Comparison of ENCODE assay signal across 35 cellular contexts in genomic region chr10:124527996-124528395, GRCh38.
"Had no signal": no experiment of that assay in that cellular context is flagged by ENCODE, and none has a peak within 500 bp of the region (broad histone marks: within the 10 kb centered on the region; RNA-seq: fewer than 3 reads in every experiment).

No MANE protein-coding gene starts in this region.

- H3K9me3 ChIP-seq: ascending aorta, MG63, Peyer's patch, SJCRH30, SK-N-SH had no signal

- H3K27ac Mint-ChIP-seq: activated CD4-positive, alpha-beta T cell treated with anti-CD3 and anti-CD28 coated beads, Interleukin-2, amount 10 ng/mL, durations not matched to agents 24 days and 14 days; activated CD8-positive, alpha-beta T cell treated with anti-CD3 and anti-CD28 coated beads for 36 hours; activated naive CD4-positive, alpha-beta T cell treated with anti-CD3 and anti-CD28 coated beads, Interleukin-2, amount 50 U/mL, for 24 hours; activated naive CD8-positive, alpha-beta T cell treated with anti-CD3 and anti-CD28 coated beads, Interleukin-2, amount 10 ng/mL, durations not matched to agents 7 days and 5 days; activated T-cell treated with anti-CD3 and anti-CD28 coated beads, Interleukin-2, amount 50 U/mL, for 24 hours; activated T-helper 2 cell treated with anti-CD3 and anti-CD28 coated beads, Interferon-gamma antibody, Interleukin-2, Interleukin-4, amounts not matched to agents 10 μg/mL and 5 μg/mL and 100 μg/mL, durations not matched to agents 14 hours and 24 hours and 36 hours; IgD-negative memory B cell; T-helper 1 cell treated with Interleukin-12 subunit alpha and Interleukin-12 subunit beta and Interleukin-4 antibody, amounts not matched to agents 30 μg/mL and 1 μg/mL, for 36 hours; T-helper 2 cell treated with Interferon-gamma antibody and Interleukin-4, amounts not matched to agents 5 μg/mL and 100 μg/mL, for 36 hours had no signal

- H3K9me3 Mint-ChIP-seq: activated CD4-positive, alpha-beta T cell treated with anti-CD3 and anti-CD28 coated beads, Interleukin-2, amount 10 ng/mL, durations not matched to agents 24 days and 14 days; activated CD8-positive, alpha-beta T cell treated with anti-CD3 and anti-CD28 coated beads for 36 hours; activated naive CD4-positive, alpha-beta T cell treated with anti-CD3 and anti-CD28 coated beads, Interleukin-2, amount 50 U/mL, for 24 hours; activated naive CD8-positive, alpha-beta T cell treated with anti-CD3 and anti-CD28 coated beads, Interleukin-2, amount 10 ng/mL, durations not matched to agents 7 days and 5 days; activated T-cell treated with anti-CD3 and anti-CD28 coated beads, Interleukin-2, amount 50 U/mL, for 24 hours; activated T-helper 2 cell treated with anti-CD3 and anti-CD28 coated beads, Interferon-gamma antibody, Interleukin-2, Interleukin-4, amounts not matched to agents 10 μg/mL and 5 μg/mL and 100 μg/mL, durations not matched to agents 14 hours and 24 hours and 36 hours; IgD-negative memory B cell; T-helper 1 cell treated with Interleukin-12 subunit alpha and Interleukin-12 subunit beta and Interleukin-4 antibody, amounts not matched to agents 30 μg/mL and 1 μg/mL, for 36 hours; T-helper 2 cell treated with Interferon-gamma antibody and Interleukin-4, amounts not matched to agents 5 μg/mL and 100 μg/mL, for 36 hours had no signal

- H3K36me3 ChIP-seq: ascending aorta, cardiac muscle cell, MG63, Peyer's patch, SJCRH30 had no signal

- H3K27ac ChIP-seq: ascending aorta, cardiac muscle cell, Peyer's patch, SJCRH30 had no signal

- H3K27me3 ChIP-seq: ascending aorta, cardiac muscle cell, MG63, Peyer's patch, SJCRH30 had no signal

- H3K4me1 ChIP-seq: ascending aorta had no signal

- H3K4me3 ChIP-seq: ascending aorta, cardiac muscle cell, MG63, Peyer's patch, SJCRH30 had no signal

- H3K4me3 Mint-ChIP-seq: activated CD4-positive, alpha-beta T cell treated with anti-CD3 and anti-CD28 coated beads, Interleukin-2, amount 10 ng/mL, durations not matched to agents 24 days and 14 days; activated CD8-positive, alpha-beta T cell treated with anti-CD3 and anti-CD28 coated beads for 36 hours; activated naive CD4-positive, alpha-beta T cell treated with anti-CD3 and anti-CD28 coated beads, Interleukin-2, amount 50 U/mL, for 24 hours; activated naive CD8-positive, alpha-beta T cell treated with anti-CD3 and anti-CD28 coated beads, Interleukin-2, amount 10 ng/mL, durations not matched to agents 7 days and 5 days; activated T-cell treated with anti-CD3 and anti-CD28 coated beads, Interleukin-2, amount 50 U/mL, for 24 hours; IgD-negative memory B cell; T-helper 1 cell treated with Interleukin-12 subunit alpha and Interleukin-12 subunit beta and Interleukin-4 antibody, amounts not matched to agents 30 μg/mL and 1 μg/mL, for 36 hours; T-helper 2 cell treated with Interferon-gamma antibody and Interleukin-4, amounts not matched to agents 5 μg/mL and 100 μg/mL, for 36 hours had no signal

- ATAC-seq: activated CD8-positive, alpha-beta T cell treated with anti-CD3 and anti-CD28 coated beads for 36 hours; PC-3 had no signal

- H3K27me3 Mint-ChIP-seq: activated CD8-positive, alpha-beta T cell treated with anti-CD3 and anti-CD28 coated beads for 36 hours; activated naive CD4-positive, alpha-beta T cell treated with anti-CD3 and anti-CD28 coated beads, Interleukin-2, amount 50 U/mL, for 24 hours; activated naive CD8-positive, alpha-beta T cell treated with anti-CD3 and anti-CD28 coated beads, Interleukin-2, amount 10 ng/mL, durations not matched to agents 7 days and 5 days; activated T-cell treated with anti-CD3 and anti-CD28 coated beads, Interleukin-2, amount 50 U/mL, for 24 hours; IgD-negative memory B cell had no signal

- H3K36me3 Mint-ChIP-seq: activated naive CD4-positive, alpha-beta T cell treated with anti-CD3 and anti-CD28 coated beads, Interleukin-2, amount 50 U/mL, for 24 hours; activated naive CD8-positive, alpha-beta T cell treated with anti-CD3 and anti-CD28 coated beads, Interleukin-2, amount 10 ng/mL, durations not matched to agents 7 days and 5 days had no signal

- DNase-seq: activated CD4-positive, alpha-beta T cell treated with anti-CD3 and anti-CD28 coated beads, Interleukin-2, amount 10 ng/mL, durations not matched to agents 24 days and 14 days; activated CD4-positive, alpha-beta T cell treated with anti-CD3 and anti-CD28 coated beads, Interleukin-2, amount 50 U/mL, for 4 hours; activated CD8-positive, alpha-beta T cell treated with anti-CD3 and anti-CD28 coated beads for 36 hours; activated gamma-delta T cell; activated naive CD4-positive, alpha-beta T cell treated with Interleukin-2 at 50 U/mL for 16 hours; activated naive CD8-positive, alpha-beta T cell treated with anti-CD3 and anti-CD28 coated beads, Interleukin-2, amount 10 ng/mL, durations not matched to agents 7 days and 5 days; activated T-cell treated with anti-CD3 and anti-CD28 coated beads, Interleukin-2, amount 50 U/mL, for 24 hours; amygdala; Karpas-422; KBM-7; MG63; NCI-H1048; NCI-H1105 treated with DMSO at 0.1 percent for 48 hours; NCI-H146; NCI-H187; NCI-H2029 treated with DMSO at 0.1 percent for 48 hours; NCI-H2107; NCI-H2171; NCI-H510A; NCI-H526; NCI-H748 treated with DMSO at 0.1 percent for 48 hours; NK-92 treated with Interleukin-12 subunit alpha and Interleukin-12 subunit beta, amount 100 ng/mL, for 24 hours; PC-3; Peyer's patch; RPMI8226; SHP77; SJCRH30; SK-N-SH had no signal
